In the genomic region with DNA sequence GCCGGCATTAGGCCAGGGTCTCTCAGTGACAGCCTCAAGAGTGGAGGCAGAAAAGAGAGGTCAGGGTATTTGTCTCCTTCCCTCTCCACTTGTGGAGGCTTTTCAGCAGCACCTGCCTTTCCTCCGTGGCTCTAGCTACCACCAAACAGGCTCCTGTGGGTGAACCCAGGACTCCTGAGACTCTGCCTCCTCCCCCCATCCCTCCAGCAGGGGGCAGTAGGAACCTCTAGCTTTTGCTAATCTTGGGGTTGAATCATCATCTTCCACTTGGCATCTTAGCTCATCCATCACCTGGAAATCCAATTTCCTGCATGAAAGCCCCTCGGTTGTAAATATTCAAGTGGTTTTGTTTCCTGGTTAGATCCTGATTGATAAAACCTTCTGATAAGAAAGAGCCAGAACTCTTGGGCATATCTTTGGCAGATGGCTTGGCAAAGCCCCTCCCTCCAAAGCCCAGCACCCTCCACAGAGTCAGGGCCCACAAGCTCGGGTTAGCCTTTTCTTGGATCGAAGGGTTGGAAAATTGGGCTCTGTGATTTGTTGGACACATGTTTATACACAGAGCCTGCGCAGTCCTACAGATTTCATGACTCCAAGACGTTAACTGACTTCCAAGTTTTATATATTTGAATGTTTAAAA, we compare ENCODE assay signal across 10 cellular contexts.
DNase-seq lines count a peak whose midpoint lies in the region; ATAC-seq, FAIRE-seq and TF ChIP-seq lines count a peak whose summit lies in the region.
"Had no signal": no experiment of that assay in that cellular context is flagged by ENCODE, and none has a peak within 500 bp of the region (broad histone marks: within the 10 kb centered on the region; RNA-seq: fewer than 3 reads in every experiment).

No MANE protein-coding gene starts in this region.

- H3K9me3 Mint-ChIP-seq in CD4-positive, alpha-beta T cell, result peaks cover 6% of the 10 kb centered on the region
- H3K9me3 Mint-ChIP-seq: activated T-helper 17 cell treated with anti-CD3 and anti-CD28 coated beads, Interleukin-2, amount 50 U/mL, for 72 hours had no signal

- TF ChIP-seq CTCF in AG09319 (IDR thresholded peaks at IDR 0.05; ENCODE audit: low read depth, low read length), result peak; percentile 38
- peak; percentile 71 for TF ChIP-seq CTCF in GM12875 (IDR thresholded peaks at IDR 0.05; ENCODE audit: borderline replicate concordance, insufficient read depth, low read depth, low read length)
- no peak for TF ChIP-seq CTCF in kidney (IDR thresholded peaks at IDR 0.05; ENCODE audit: borderline replicate concordance, extremely low read depth, insufficient read depth)
- no peak for TF ChIP-seq CTCF in CD4-positive, alpha-beta T cell (IDR thresholded peaks at IDR 0.05)

- DNase-seq in AG09319 (ENCODE audit: extremely low read depth, low read depth) (no peak), SJCRH30 (peak; percentile 50 to 74), kidney (peak; percentile 17), AG20443 (ENCODE audit: low spot score) (no peak), NCI-H1105 (lab: John Stamatoyannopoulos, UW) (no peak)
- DNase-seq in stimulated activated naive CD4-positive, alpha-beta T cell treated with Interleukin-2 at 50 U/mL for 16 hours (lab: John Stamatoyannopoulos, UW), result no peak
- DNase-seq in CD4-positive, alpha-beta T cell, result no peak
- DNase-seq: NCI-H2081 had no signal

- intact Hi-C loops in kidney (cut with DNase I), result no loop called here
- intact Hi-C loops in CD4-positive, alpha-beta T cell (cut with DNase I, micrococcal nuclease), result no loop called here

- no peaks in the 10 kb centered on the region for H3K36me3 ChIP-seq in SJCRH30
- no peaks in the 10 kb centered on the region for H3K36me3 ChIP-seq in kidney (ENCODE audit: control insufficient read depth in 1 of 2, insufficient read depth in 2 of 2, low read length in 2 of 2)

- FAIRE-seq in kidney (lab: Jason Lieb, UNC), result no peak

- CTCF ChIA-PET in CD4-positive, alpha-beta T cell (lab: Charles Lee), result no interaction called here

- POLR2A ChIA-PET in CD4-positive, alpha-beta T cell (lab: Charles Lee), result no interaction called here

- H3K27ac Mint-ChIP-seq in CD4-positive, alpha-beta T cell, result no peak overlapping the region
- H3K27ac Mint-ChIP-seq: activated T-helper 17 cell treated with anti-CD3 and anti-CD28 coated beads, Interleukin-2, amount 50 U/mL, for 72 hours had no signal

- ATAC-seq in CD4-positive, alpha-beta T cell (ENCODE audit: poor library complexity), result no peak
- ATAC-seq: activated T-helper 17 cell treated with anti-CD3 and anti-CD28 coated beads, Interleukin-2, amount 50 U/mL, for 72 hours had no signal

- peaks cover 7% of the 10 kb centered on the region; the same call in 1 of the 2 replicates for H3K27me3 ChIP-seq in SJCRH30
- H3K27me3 ChIP-seq in CD4-positive, alpha-beta T cell (ENCODE audit: control insufficient read depth, insufficient read depth, low read length), result no peaks in the 10 kb centered on the region

- no peak overlapping the region for H3K4me3 Mint-ChIP-seq in CD4-positive, alpha-beta T cell
- H3K4me3 Mint-ChIP-seq: activated T-helper 17 cell treated with anti-CD3 and anti-CD28 coated beads, Interleukin-2, amount 50 U/mL, for 72 hours had no signal

- no peaks in the 10 kb centered on the region for H3K4me1 Mint-ChIP-seq in CD4-positive, alpha-beta T cell (ENCODE audit: low read depth)
- H3K4me1 Mint-ChIP-seq: activated T-helper 17 cell treated with anti-CD3 and anti-CD28 coated beads, Interleukin-2, amount 50 U/mL, for 72 hours had no signal

- no peaks in the 10 kb centered on the region for H3K36me3 Mint-ChIP-seq in CD4-positive, alpha-beta T cell (ENCODE audit: low read depth)

- no peaks in the 10 kb centered on the region for H3K27me3 Mint-ChIP-seq in CD4-positive, alpha-beta T cell

- no peak overlapping the region for H3K4me3 ChIP-seq in GM12875 (ENCODE audit: low read depth, low read length)
- no peak overlapping the region for H3K4me3 ChIP-seq in SJCRH30
- H3K4me3 ChIP-seq in kidney (ENCODE audit: low read length in 2 of 2), result no peak overlapping the region

- no peak overlapping the region for H3K9ac ChIP-seq in kidney (ENCODE audit: low read length in 2 of 2)

- H3K9me3 ChIP-seq in SJCRH30 (replicated peaks) (no peaks in the 10 kb centered on the region), kidney (ENCODE audit: control insufficient read depth in 1 of 2, low read length in 2 of 2) (no peaks in the 10 kb centered on the region)
- H3K9me3 ChIP-seq in CD4-positive, alpha-beta T cell (ENCODE audit: control insufficient read depth, low read length), result no peaks in the 10 kb centered on the region

- H3K4me1 ChIP-seq in SJCRH30 (peaks cover 4% of the 10 kb centered on the region; the same call in 1 of the 2 replicates), kidney (ENCODE audit: control insufficient read depth in 1 of 2, insufficient read depth in 1 of 2, low read depth in 1 of 2, low read length in 2 of 2) (no peaks in the 10 kb centered on the region)

- H3K27ac ChIP-seq in SJCRH30 (no peak overlapping the region), kidney (ENCODE audit: low read depth in 2 of 2, low read length in 2 of 2) (no peak overlapping the region)
- H3K27ac ChIP-seq in CD4-positive, alpha-beta T cell (ENCODE audit: low read depth, low read length), result no peak overlapping the region

Comparison
In these comparisons a context has a peak if more than half of its experiments do, and no peak if none do; other contexts are left out.
1. DNase-seq: peak in SJCRH30 (2 of 2) and kidney (single experiment); none in AG09319 (single experiment), AG20443 (single experiment), stimulated activated naive CD4-positive, alpha-beta T cell treated with Interleukin-2 at 50 U/mL for 16 hours (single experiment), CD4-positive, alpha-beta T cell (0 of 10) and NCI-H1105 (single experiment).
2. CTCF ChIP-seq: peak in AG09319 (single experiment) and GM12875 (single experiment); none in kidney (single experiment) and CD4-positive, alpha-beta T cell (single experiment).